9 cellular contexts compared by ENCODE assay signal in the genomic region with DNA sequence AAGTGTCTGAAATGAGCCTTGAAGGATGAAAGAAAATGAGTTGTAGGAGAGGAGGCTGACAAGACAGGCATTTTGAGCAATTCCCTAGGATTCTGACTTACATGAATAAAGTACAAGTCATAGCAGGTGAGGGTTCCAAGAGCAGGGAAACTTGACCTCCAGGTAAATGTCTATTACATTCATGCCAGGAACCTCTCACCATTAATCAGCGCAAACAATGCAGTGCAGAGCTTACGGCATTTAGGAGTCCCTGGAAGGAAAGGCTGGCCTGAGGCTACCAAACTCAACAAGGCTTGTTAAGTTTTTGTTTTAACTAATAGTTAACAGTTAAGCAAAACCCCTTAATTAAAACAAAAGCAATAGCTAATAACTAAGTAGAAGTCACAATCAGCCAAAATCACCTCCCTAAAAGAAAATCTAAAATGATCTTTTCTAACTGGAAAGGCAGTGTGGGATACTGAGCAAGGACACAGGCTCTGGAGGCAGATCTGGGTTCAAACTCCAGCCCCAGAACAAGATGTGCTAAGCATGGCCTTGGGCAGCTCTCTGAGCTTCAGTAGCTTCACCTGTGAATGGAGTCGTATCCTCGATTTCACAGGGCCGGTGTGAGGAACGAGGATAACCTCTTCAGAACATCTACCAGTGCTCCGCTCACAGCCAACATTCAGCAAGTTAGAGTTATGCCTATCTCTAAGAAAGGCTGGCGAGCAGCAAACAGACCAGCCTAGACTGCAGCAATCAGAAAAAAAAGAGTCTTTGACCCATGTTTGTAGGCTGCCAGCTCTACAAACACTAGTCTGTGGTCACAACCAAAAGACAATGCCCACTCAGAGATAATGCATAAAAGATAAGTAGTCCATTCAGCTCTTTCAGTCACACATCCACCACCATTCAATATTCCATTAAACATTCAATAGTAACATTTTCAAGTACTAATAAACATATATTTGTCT. TPM values are rescaled to one million over a fixed set of nuclear protein-coding genes. Genes with fewer than 3 reads are reported as not detected.
DNase-seq lines count a peak whose midpoint lies in the region; ATAC-seq and TF ChIP-seq lines count a peak whose summit lies in the region.
"Had no signal": no experiment of that assay in that cellular context is flagged by ENCODE, and none has a peak within 500 bp of the region (broad histone marks: within the 10 kb centered on the region; RNA-seq: fewer than 3 reads in every experiment).

No MANE protein-coding gene starts in this region.

- H3K4me3 ChIP-seq in GM23248, result no peak overlapping the region

- H3K4me3 Mint-ChIP-seq in progenitor cell of endocrine pancreas (ENCODE audit: low read depth), result peak overlapping the region; percentile 3
- no peak overlapping the region for H3K4me3 Mint-ChIP-seq in CD14-positive monocyte

- no peak for ATAC-seq in GM18517 (IDR thresholded peaks at IDR 0.05; ENCODE audit: unreplicated experiment)
- ATAC-seq: left colon had no signal

- H3K27ac Mint-ChIP-seq in progenitor cell of endocrine pancreas (peak overlapping the region; percentile 60), CD14-positive monocyte (peak overlapping the region in 3 of 7 donors; percentile 37 to 72 (median 50))

- TF ChIP-seq CTCF in progenitor cell of endocrine pancreas (IDR thresholded peaks at IDR 0.05; ENCODE audit: unreplicated experiment) (no peak), CD14-positive monocyte (IDR thresholded peaks at IDR 0.05) (no peak)

- H3K9me2 ChIP-seq in GM23248 (ENCODE audit: insufficient read depth), result no peaks in the 10 kb centered on the region

- H3K4me1 ChIP-seq in GM23248 (ENCODE audit: insufficient read depth), result peaks cover 40% of the 10 kb centered on the region

- H3K9ac ChIP-seq in GM23248, result no peak overlapping the region

- H3K4me1 Mint-ChIP-seq in progenitor cell of endocrine pancreas (ENCODE audit: low read depth) (peaks cover 25% of the 10 kb centered on the region), CD14-positive monocyte (peaks cover 55% of the 10 kb centered on the region)

- peaks cover 74% of the 10 kb centered on the region for H3K79me2 ChIP-seq in GM23248 (ENCODE audit: insufficient read depth)

- H3K27ac ChIP-seq in GM23248 (0 out of 2 replicates have a peak overlapping the region, but pooled peaks have one; percentile 5), epithelial cell of prostate (peak overlapping the region; percentile 83)

- no peak for DNase-seq in GM23248
- DNase-seq in NCI-H774 (lab: John Stamatoyannopoulos, UW), result peak; percentile 66
- peak; percentile 63 for DNase-seq in epithelial cell of prostate (ENCODE audit: low read depth, low spot score)
- DNase-seq in progenitor cell of endocrine pancreas (ENCODE audit: low spot score, unreplicated experiment), result no peak
- DNase-seq in CD14-positive monocyte (ENCODE audit: low spot score), result no peak
- no peak for DNase-seq in inferior parietal cortex (ENCODE audit: extremely low spot score)
- DNase-seq: left colon; stimulated activated CD4-positive, alpha-beta T cell treated with anti-CD3 and anti-CD28 coated beads, Interleukin-2, amount 100 ng/mL, for 48 hours had no signal

- H3K9me3 Mint-ChIP-seq in progenitor cell of endocrine pancreas (ENCODE audit: low read depth) (peaks cover 3% of the 10 kb centered on the region), CD14-positive monocyte (peaks cover 4 to 10% (median 8%) of the 10 kb centered on the region in 7 donors)

- in situ Hi-C loops in GM23248 (cut with MboI), result no loop called here

- H3K36me3 Mint-ChIP-seq in progenitor cell of endocrine pancreas (ENCODE audit: insufficient read depth) (peaks cover 6% of the 10 kb centered on the region), CD14-positive monocyte (peaks cover 2 to 3% of the 10 kb centered on the region in 2 donors)

- no peaks in the 10 kb centered on the region; the same call in 1 of the 2 replicates for H4K20me1 ChIP-seq in GM23248 (ENCODE audit: insufficient read depth)

- no peaks in the 10 kb centered on the region for H3K9me3 ChIP-seq in GM23248 (ENCODE audit: low read depth)

- H3K4me2 ChIP-seq in GM23248 (ENCODE audit: unreplicated experiment), result no peak overlapping the region

- no peaks in the 10 kb centered on the region for H3K27me3 ChIP-seq in GM23248 (replicated peaks; ENCODE audit: insufficient read depth)

- no peaks in the 10 kb centered on the region for H3K27me3 Mint-ChIP-seq in progenitor cell of endocrine pancreas
- H3K27me3 Mint-ChIP-seq in CD14-positive monocyte (ENCODE audit: low read depth in 3 of 3), result no peaks in the 10 kb centered on the region

- no peak overlapping the region for H2AFZ ChIP-seq in GM23248

- H3K36me3 ChIP-seq in GM23248 (ENCODE audit: low read depth), result no peaks in the 10 kb centered on the region

- WGBS in GM23248 (ENCODE audit: low coverage in 1 of 2, low lambda C conversion rate in 2 of 2, missing lambda C conversion rate in 2 of 2), 2 experiments, result 92 to 97% methylated on average over 8 of the region's 8 CpGs

- peaks cover 38% of the 10 kb centered on the region for H3F3A ChIP-seq in GM23248 (ENCODE audit: insufficient read depth)

- intact Hi-C loops in CD14-positive monocyte (cut with micrococcal nuclease), result no loop called here

RNA-seq across cellular contexts. Expression of gene PPTC7, which starts 16.9 kb away (rescaled TPM):
- total RNA-seq in GM23248 (2014; rRNA removed; shearing (Covaris generic)), result 3.2 and 3.4 TPM in 2 replicates
- 2.2 and 2.4 TPM in 2 replicates for polyA plus RNA-seq in GM23248 (2016; fragmentation: Nextera tagmentation; extraction: Ambion mirVana)
- total RNA-seq in progenitor cell of endocrine pancreas, result 13.7 and 15.1 TPM in 2 replicates
- 10 to 100 TPM; 11.6 to 15.1 TPM for polyA plus RNA-seq in CD14-positive monocyte

RNA-seq across cellular contexts. Expression of gene TCTN1, which starts 47.7 kb away (rescaled TPM):
- total RNA-seq in GM23248 (2014; rRNA removed; shearing (Covaris generic)), result 34.4 and 44.3 TPM in 2 replicates
- polyA plus RNA-seq in GM23248 (2016; fragmentation: Nextera tagmentation; extraction: Ambion mirVana) (58.1 and 65.2 TPM in 2 replicates), CD14-positive monocyte (1 to 10 TPM; 4.5 to 6.1 TPM)
- 72.6 and 84.0 TPM in 2 replicates for total RNA-seq in progenitor cell of endocrine pancreas

Comparison
In these comparisons a context has a peak if more than half of its experiments do, and no peak if none do; other contexts are left out.
1. DNase-seq: peak in NCI-H774 (single experiment) and epithelial cell of prostate (single experiment); none in GM23248 (single experiment), progenitor cell of endocrine pancreas (single experiment), CD14-positive monocyte (single experiment) and inferior parietal cortex (single experiment).